ENCODE assay signal across 8 cellular contexts in genomic region chr10:6136215-6137201, GRCh38. TPM values are rescaled to one million over a fixed set of nuclear protein-coding genes. Genes with fewer than 3 reads are reported as not detected.
DNase-seq lines count a peak whose midpoint lies in the region; ATAC-seq and TF ChIP-seq lines count a peak whose summit lies in the region.

No MANE protein-coding gene starts in this region.

- TF ChIP-seq CTCF in CD4-positive, alpha-beta T cell (IDR thresholded peaks at IDR 0.05): no peak
- TF ChIP-seq CTCF in OCI-LY3 (IDR thresholded peaks at IDR 0.05; ENCODE audit: low read depth, low read length) (peak; percentile 34; the same call in 1 of the 2 replicates), cardiac fibroblast (IDR thresholded peaks at IDR 0.05; ENCODE audit: low read depth, low read length) (no peak), vagina (IDR thresholded peaks at IDR 0.05) (peak in 1 of 3 experiments; percentile 8)

- 0 out of 2 replicates have a peak overlapping the region, but pooled peaks have one; percentile 0 for H2AFZ ChIP-seq in OCI-LY3 (ENCODE audit: low read depth, low read length)

- H3K9me3 ChIP-seq in CD4-positive, alpha-beta T cell (ENCODE audit: control insufficient read depth, low read length): no peaks in the 10 kb centered on the region
- no peaks in the 10 kb centered on the region for H3K9me3 ChIP-seq in OCI-LY3 (ENCODE audit: insufficient read depth, low read length)
- no peaks in the 10 kb centered on the region for H3K9me3 ChIP-seq in vagina

- H3K36me3 Mint-ChIP-seq in CD4-positive, alpha-beta T cell (ENCODE audit: low read depth): no peaks in the 10 kb centered on the region

- no peak overlapping the region for H3K4me3 Mint-ChIP-seq in CD4-positive, alpha-beta T cell

- no peak for DNase-seq in CD4-positive, alpha-beta T cell
- DNase-seq in cardiac fibroblast (ENCODE audit: low read depth in 2 of 2) (peak; percentile 46 to 82), vagina (ENCODE audit: extremely low spot score in 2 of 2) (no peak), NCI-H774 (lab: John Stamatoyannopoulos, UW) (no peak), NCI-H1436 (lab: John Stamatoyannopoulos, UW) (no peak)

- H3K27me3 Mint-ChIP-seq in CD4-positive, alpha-beta T cell: no peaks in the 10 kb centered on the region

- POLR2A ChIA-PET in CD4-positive, alpha-beta T cell (lab: Charles Lee): interaction anchor here (0.5 to 2.4 kb wide), 6 partner anchors 8 to 274 kb away, joined by 3 to 14 read pairs (median 4); no protein-coding TSS in a partner anchor

- peak overlapping the region; percentile 37; the same call in 1 of the 2 replicates for H3K9ac ChIP-seq in OCI-LY3 (ENCODE audit: low read length)

- peaks cover 39% of the 10 kb centered on the region for H3K4me1 ChIP-seq in OCI-LY3 (ENCODE audit: low read length)
- H3K4me1 ChIP-seq in vagina: peaks cover 25% of the 10 kb centered on the region

- TF ChIP-seq POLR2A in vagina (IDR thresholded peaks at IDR 0.05): no peak

- no peaks in the 10 kb centered on the region for H3K79me2 ChIP-seq in OCI-LY3 (ENCODE audit: low read length)

- intact Hi-C loops in CD4-positive, alpha-beta T cell (cut with DNase I, micrococcal nuclease): no loop called here
- intact Hi-C loops in vagina (cut with DNase I): no loop called here

- H3K4me3 ChIP-seq in OCI-LY3 (ENCODE audit: low read length) (peak overlapping the region; percentile 73), cardiac fibroblast (replicated peaks in 1 of 2; ENCODE audit: low read depth in 2 of 2, low read length in 2 of 2) (no peak overlapping the region), vagina (no peak overlapping the region)

- peak overlapping the region; percentile 95 for H3K4me2 ChIP-seq in OCI-LY3 (ENCODE audit: low read length)

- no peaks in the 10 kb centered on the region for H3K36me3 ChIP-seq in OCI-LY3 (replicated peaks; ENCODE audit: low read depth, low read length)
- no peaks in the 10 kb centered on the region for H3K36me3 ChIP-seq in vagina

- H3K27ac Mint-ChIP-seq in CD4-positive, alpha-beta T cell: no peak overlapping the region

- CTCF ChIA-PET in CD4-positive, alpha-beta T cell (lab: Charles Lee): interaction anchor here (0.8 to 1.0 kb wide), 2 partner anchors 14 to 66 kb away, joined by 3 to 4 read pairs; partner anchors contain the start of gene PFKFB3

- H3K9me3 Mint-ChIP-seq in CD4-positive, alpha-beta T cell: no peaks in the 10 kb centered on the region

- no peaks in the 10 kb centered on the region for H3K27me3 ChIP-seq in CD4-positive, alpha-beta T cell (ENCODE audit: control insufficient read depth, insufficient read depth, low read length)
- peaks cover 38% of the 10 kb centered on the region for H3K27me3 ChIP-seq in OCI-LY3 (ENCODE audit: low read depth, low read length)
- no peaks in the 10 kb centered on the region for H3K27me3 ChIP-seq in vagina

- peaks cover 46% of the 10 kb centered on the region for H3K4me1 Mint-ChIP-seq in CD4-positive, alpha-beta T cell (ENCODE audit: low read depth)

- ATAC-seq in CD4-positive, alpha-beta T cell (ENCODE audit: poor library complexity): peak; percentile 17
- ATAC-seq in GM21526 (IDR thresholded peaks at IDR 0.05; ENCODE audit: low FRiP score, unreplicated experiment): peak; percentile 47
- ATAC-seq in HG03139 (IDR thresholded peaks at IDR 0.05; ENCODE audit: unreplicated experiment): no peak

- no peaks in the 10 kb centered on the region for H4K20me1 ChIP-seq in OCI-LY3 (ENCODE audit: insufficient read depth, low read length)

- H3K27ac ChIP-seq in CD4-positive, alpha-beta T cell (ENCODE audit: low read depth, low read length): no peak overlapping the region
- H3K27ac ChIP-seq in OCI-LY3 (ENCODE audit: low read length): no peak overlapping the region
- peak overlapping the region; percentile 47 for H3K27ac ChIP-seq in vagina

RNA-seq across cellular contexts. Expression of gene RBM17, which starts 47.7 kb away (rescaled TPM):
- total RNA-seq in CD4-positive, alpha-beta T cell: 100 to 1,000 TPM; 143 to 150 TPM
- total RNA-seq in vagina: 50.6 TPM

Comparison
In these comparisons a context has a peak if more than half of its experiments do, and no peak if none do; other contexts are left out.
1. DNase-seq: peak in cardiac fibroblast (2 of 2); none in CD4-positive, alpha-beta T cell (0 of 10), vagina (0 of 2), NCI-H774 (single experiment) and NCI-H1436 (single experiment).